Comparison of ENCODE assay signal across 11 cellular contexts in the genomic region with DNA sequence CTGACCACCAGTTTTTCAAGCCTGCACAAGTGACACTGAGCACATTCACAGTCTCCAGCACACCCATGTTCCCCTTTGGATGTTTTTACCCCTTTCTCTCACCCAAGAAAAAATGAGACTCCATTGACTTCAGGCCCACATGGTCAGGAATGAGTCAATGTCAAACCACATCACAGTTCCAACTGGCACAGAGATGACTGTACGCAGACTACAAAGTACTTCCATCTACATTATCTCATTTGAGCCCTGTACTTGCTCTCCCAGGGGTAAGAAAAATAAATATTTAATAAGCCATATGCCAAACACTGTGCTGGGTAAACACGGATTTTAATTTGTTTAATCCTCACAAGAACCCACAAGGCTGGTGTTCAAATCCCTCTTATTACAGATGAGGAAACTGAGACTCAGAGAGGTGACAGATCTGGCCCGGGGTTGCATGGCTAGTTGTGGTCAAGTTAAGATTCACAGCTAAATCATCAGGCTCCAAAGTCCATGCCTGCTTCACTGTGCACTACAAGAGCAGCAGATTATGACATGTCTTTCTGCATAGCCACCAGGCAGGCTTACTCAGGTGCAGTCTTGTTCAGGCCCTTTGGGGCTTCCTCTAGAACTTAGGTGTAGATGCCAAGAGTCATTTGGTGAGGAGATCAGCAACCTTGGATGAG.
DNase-seq lines count a peak whose midpoint lies in the region; ATAC-seq and FAIRE-seq lines count a peak whose summit lies in the region.
"Had no signal": no experiment of that assay in that cellular context is flagged by ENCODE, and none has a peak within 500 bp of the region (broad histone marks: within the 10 kb centered on the region; RNA-seq: fewer than 3 reads in every experiment).

No MANE protein-coding gene starts in this region.

- H3K36me3 Mint-ChIP-seq in immature natural killer cell = no peaks in the 10 kb centered on the region

- no peak overlapping the region for H3K4me3 Mint-ChIP-seq in immature natural killer cell

- no peak overlapping the region for H3K27ac Mint-ChIP-seq in immature natural killer cell

- H3K27me3 Mint-ChIP-seq in immature natural killer cell (ENCODE audit: low read depth in 3 of 3) = peaks cover 2 to 7% (median 4%) of the 10 kb centered on the region in 3 donors

- H3K9me3 Mint-ChIP-seq in immature natural killer cell = peaks cover 0 to 4% (median 0%) of the 10 kb centered on the region in 6 donors

- no peaks in the 10 kb centered on the region for H3K4me1 Mint-ChIP-seq in immature natural killer cell

- FAIRE-seq in GM18507 (lab: Jason Lieb, UNC) = no peak

- DNase-seq in GM18507 (ENCODE audit: extremely low spot score, insufficient read length, low read depth) (peak; percentile 22), epithelial cell of prostate (ENCODE audit: low read depth, low spot score) (peak; percentile 16), NCI-H1694 (lab: John Stamatoyannopoulos, UW) (no peak), hypothalamus (lab: John Stamatoyannopoulos, UW) (no peak), caudate nucleus (lab: John Stamatoyannopoulos, UW) (no peak), immature natural killer cell (no peak)
- DNase-seq: NCI-H510A treated with DMSO at 0.1 percent for 48 hours, ovary had no signal

- H3K27ac ChIP-seq in epithelial cell of prostate (no peak overlapping the region), caudate nucleus (ENCODE audit: low read depth, low read length) (no peak overlapping the region)
- H3K27ac ChIP-seq: ovary, thoracic aorta had no signal

- ATAC-seq in GM19468 (IDR thresholded peaks at IDR 0.05; ENCODE audit: extremely low read depth, unreplicated experiment) = peak; percentile 41
- peak; percentile 97 for ATAC-seq in HG03159 (IDR thresholded peaks at IDR 0.05; ENCODE audit: unreplicated experiment)

Comparison
In these comparisons a context has a peak if more than half of its experiments do, and no peak if none do; other contexts are left out.
1. DNase-seq: peak in GM18507 (single experiment) and epithelial cell of prostate (single experiment); none in NCI-H1694 (single experiment), hypothalamus (0 of 51), caudate nucleus (0 of 61) and immature natural killer cell (0 of 3).